In the genomic region with DNA sequence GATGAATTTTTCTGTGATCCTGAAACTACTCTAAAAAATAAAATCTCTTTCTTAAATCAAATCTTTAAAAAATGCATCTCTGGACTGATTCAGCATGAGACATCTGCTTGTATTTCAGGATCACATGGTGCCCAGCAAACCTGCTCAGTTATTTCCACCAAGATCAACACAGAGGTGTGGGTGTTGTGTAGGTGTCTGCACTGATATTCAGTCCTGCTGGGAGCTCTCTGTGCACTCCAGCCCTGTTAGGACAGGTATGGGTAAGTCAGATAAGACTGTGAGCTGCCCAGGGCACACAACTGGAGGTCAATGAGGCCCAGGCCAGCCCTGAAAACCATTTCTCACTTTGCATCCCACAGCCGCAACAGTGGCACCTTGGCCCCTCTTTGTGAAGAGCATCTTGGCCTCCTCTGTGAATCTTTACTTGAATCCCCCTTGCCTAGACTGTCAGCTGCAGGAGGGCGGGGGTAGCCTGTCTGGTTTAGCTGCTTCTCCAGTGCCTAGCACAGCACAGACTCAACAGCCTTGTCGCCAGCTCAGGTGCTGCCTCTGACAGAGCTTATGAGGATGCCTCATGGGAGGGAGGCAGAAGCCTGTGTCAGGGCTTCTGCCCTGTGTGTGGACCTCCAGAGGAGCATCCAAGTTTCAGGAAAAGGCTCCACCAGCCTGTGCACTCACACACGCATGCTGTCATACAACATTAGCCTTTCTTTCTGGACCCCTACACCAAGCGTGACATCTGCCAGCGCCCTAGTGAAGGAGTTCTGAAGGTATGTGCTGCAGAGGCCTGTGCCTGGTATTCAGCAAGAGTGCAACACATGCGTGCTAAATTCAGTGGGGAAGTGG, we compare ENCODE assay signal across 13 cellular contexts.
"Had no signal": no experiment of that assay in that cellular context is flagged by ENCODE, and none has a peak within 500 bp of the region (broad histone marks: within the 10 kb centered on the region; RNA-seq: fewer than 3 reads in every experiment).

No MANE protein-coding gene starts in this region.

- H3K27me3 ChIP-seq: body of pancreas, foreskin keratinocyte, transverse colon had no signal

- H3K4me3 Mint-ChIP-seq: activated CD8-positive, alpha-beta T cell treated with anti-CD3 and anti-CD28 coated beads for 36 hours; activated naive CD4-positive, alpha-beta T cell treated with anti-CD3 and anti-CD28 coated beads, Interleukin-2, amount 50 U/mL, for 24 hours; activated T-helper 17 cell treated with anti-CD3 and anti-CD28 coated beads, Interleukin-2, amount 50 U/mL, for 72 hours; nephron progenitor cell had no signal

- H3K27ac Mint-ChIP-seq: activated CD8-positive, alpha-beta T cell treated with anti-CD3 and anti-CD28 coated beads for 36 hours; activated naive CD4-positive, alpha-beta T cell treated with anti-CD3 and anti-CD28 coated beads, Interleukin-2, amount 50 U/mL, for 24 hours; activated T-helper 17 cell treated with anti-CD3 and anti-CD28 coated beads, Interleukin-2, amount 50 U/mL, for 72 hours; nephron progenitor cell had no signal

- H3K9me3 Mint-ChIP-seq: activated naive CD4-positive, alpha-beta T cell treated with anti-CD3 and anti-CD28 coated beads, Interleukin-2, amount 50 U/mL, for 24 hours; activated T-helper 17 cell treated with anti-CD3 and anti-CD28 coated beads, Interleukin-2, amount 50 U/mL, for 72 hours had no signal

- H3K27ac ChIP-seq: body of pancreas, foreskin keratinocyte, heart right ventricle, left ventricle myocardium inferior, transverse colon, VCaP had no signal

- H3K4me1 Mint-ChIP-seq: activated naive CD4-positive, alpha-beta T cell treated with anti-CD3 and anti-CD28 coated beads, Interleukin-2, amount 50 U/mL, for 24 hours; activated T-helper 17 cell treated with anti-CD3 and anti-CD28 coated beads, Interleukin-2, amount 50 U/mL, for 72 hours had no signal

- H3K9me3 ChIP-seq: body of pancreas, transverse colon had no signal

- H3K36me3 ChIP-seq: heart right ventricle, left ventricle myocardium inferior, transverse colon had no signal

- H3K4me1 ChIP-seq: foreskin keratinocyte, heart right ventricle, left ventricle myocardium inferior, transverse colon had no signal

- ATAC-seq: activated CD8-positive, alpha-beta T cell treated with anti-CD3 and anti-CD28 coated beads for 36 hours; activated T-helper 17 cell treated with anti-CD3 and anti-CD28 coated beads, Interleukin-2, amount 50 U/mL, for 72 hours; body of pancreas; foreskin keratinocyte; heart right ventricle had no signal

- DNase-seq: activated CD8-positive, alpha-beta T cell treated with anti-CD3 and anti-CD28 coated beads for 36 hours; activated T-cell treated with anti-CD3 and anti-CD28 coated beads for 4 hours; body of pancreas; foreskin keratinocyte; heart right ventricle; left ventricle myocardium inferior; mesenchymal stem cell; nephron progenitor cell; T-helper 1 cell; transverse colon had no signal

- H3K4me3 ChIP-seq: body of pancreas, heart right ventricle, left ventricle myocardium inferior, transverse colon had no signal

- H3K36me3 Mint-ChIP-seq: activated naive CD4-positive, alpha-beta T cell treated with anti-CD3 and anti-CD28 coated beads, Interleukin-2, amount 50 U/mL, for 24 hours had no signal
